16 cellular contexts compared by ENCODE assay signal in genomic region chr5:180241600-180241999, GRCh38.
DNase-seq lines count a peak whose midpoint lies in the region; ATAC-seq and TF ChIP-seq lines count a peak whose summit lies in the region.
"Had no signal": no experiment of that assay in that cellular context is flagged by ENCODE, and none has a peak within 500 bp of the region (broad histone marks: within the 10 kb centered on the region; RNA-seq: fewer than 3 reads in every experiment).

No MANE protein-coding gene starts in this region.

- no peak overlapping the region for H3K27ac ChIP-seq in RWPE1
- H3K27ac ChIP-seq: BLaER1, C4-2B, GM23248 had no signal

- CTCF ChIA-PET in RWPE1 (lab: Yijun Ruan, JAX): no interaction called here

- POLR2A ChIA-PET in RWPE1 (lab: Yijun Ruan, JAX; ENCODE audit: low non-redundant PET): no interaction called here

- DNase-seq in Ammon's horn (ENCODE audit: low spot score) (peak; percentile 8), MV-4-11 (lab: John Stamatoyannopoulos, UW) (peak; percentile 66), inferior parietal cortex (ENCODE audit: extremely low spot score) (peak; percentile 25), RWPE1 (ENCODE audit: low spot score) (no peak)
- DNase-seq: Caco-2; CD4-positive, CD25-positive, alpha-beta regulatory T cell; CD8-positive, alpha-beta T cell; DMS153; DND-41; GM23248; H7; HCEC 1CT had no signal

- no peak for TF ChIP-seq CTCF in RWPE1 (conservative IDR thresholded peaks at IDR 0.05; ENCODE audit: low read depth)

- no peak for ATAC-seq in HG03175 (IDR thresholded peaks at IDR 0.05; ENCODE audit: unreplicated experiment)
- ATAC-seq in GM21423 (IDR thresholded peaks at IDR 0.05; ENCODE audit: unreplicated experiment): no peak
- ATAC-seq: CD8-positive, alpha-beta T cell had no signal
